ENCODE assay signal across 1 cellular context in genomic region chr12:64679487-64679983, GRCh38.
TF ChIP-seq lines count a peak whose summit lies in the region.

No MANE protein-coding gene starts in this region.

TF ChIP-seq in A549, 52 proteins besides CTCF, POLR2A, EP300 and RAD21 (continued from another document):
- TF ChIP-seq BCL3 (IDR thresholded peaks at IDR 0.05) (no peak), PHF8 (IDR thresholded peaks at IDR 0.05; ENCODE audit: borderline replicate concordance, low read depth) (no peak), SMC3 (IDR thresholded peaks at IDR 0.05) (no peak; the same call in 2 of the 3 replicates), HOXA7 (CRISPR knock-in tag; IDR thresholded peaks at IDR 0.05) (no peak), MAFK (IDR thresholded peaks at IDR 0.05; ENCODE audit: partially characterized antibody) (no peak), RARB (CRISPR knock-in tag; IDR thresholded peaks at IDR 0.05) (no peak), ELK1 (IDR thresholded peaks at IDR 0.05; ENCODE audit: low read depth, low read length) (no peak), NR3C1 (IDR thresholded peaks at IDR 0.05) (no peak), HOXB5 (CRISPR knock-in tag; IDR thresholded peaks at IDR 0.05) (no peak), ZC3H11A (IDR thresholded peaks at IDR 0.05) (no peak), TP53 (CRISPR knock-in tag; IDR thresholded peaks at IDR 0.05) (no peak), ZSCAN20 (CRISPR knock-in tag; IDR thresholded peaks at IDR 0.05) (no peak), HOXB13 (CRISPR knock-in tag; IDR thresholded peaks at IDR 0.05; ENCODE audit: low read depth) (no peak), RNF2 (IDR thresholded peaks at IDR 0.05; ENCODE audit: borderline replicate concordance, low read depth) (no peak), NFE2L2 (conservative IDR thresholded peaks at IDR 0.05; ENCODE audit: low read length) (no peak), EHF (CRISPR knock-in tag; IDR thresholded peaks at IDR 0.05) (no peak), MAZ (IDR thresholded peaks at IDR 0.05; ENCODE audit: borderline replicate concordance, low read depth, low read length) (no peak), JUN (IDR thresholded peaks at IDR 0.05) (peak in 1 of 2 experiments; percentile 27; a peak in 1 of 5 replicates), HEYL (CRISPR knock-in tag; IDR thresholded peaks at IDR 0.05) (no peak)
- TF ChIP-seq, protein P1, sequence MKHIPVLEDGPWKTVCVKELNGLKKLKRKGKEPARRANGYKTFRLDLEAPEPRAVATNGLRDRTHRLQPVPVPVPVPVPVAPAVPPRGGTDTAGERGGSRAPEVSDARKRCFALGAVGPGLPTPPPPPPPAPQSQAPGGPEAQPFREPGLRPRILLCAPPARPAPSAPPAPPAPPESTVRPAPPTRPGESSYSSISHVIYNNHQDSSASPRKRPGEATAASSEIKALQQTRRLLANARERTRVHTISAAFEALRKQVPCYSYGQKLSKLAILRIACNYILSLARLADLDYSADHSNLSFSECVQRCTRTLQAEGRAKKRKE (CRISPR knock-in tag; IDR thresholded peaks at IDR 0.05; ENCODE audit: low read depth): no peak
- TF ChIP-seq, protein P2, sequence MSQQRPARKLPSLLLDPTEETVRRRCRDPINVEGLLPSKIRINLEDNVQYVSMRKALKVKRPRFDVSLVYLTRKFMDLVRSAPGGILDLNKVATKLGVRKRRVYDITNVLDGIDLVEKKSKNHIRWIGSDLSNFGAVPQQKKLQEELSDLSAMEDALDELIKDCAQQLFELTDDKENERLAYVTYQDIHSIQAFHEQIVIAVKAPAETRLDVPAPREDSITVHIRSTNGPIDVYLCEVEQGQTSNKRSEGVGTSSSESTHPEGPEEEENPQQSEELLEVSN (IDR thresholded peaks at IDR 0.05; ENCODE audit: borderline replicate concordance, low read depth): no peak
